In the genomic region with DNA sequence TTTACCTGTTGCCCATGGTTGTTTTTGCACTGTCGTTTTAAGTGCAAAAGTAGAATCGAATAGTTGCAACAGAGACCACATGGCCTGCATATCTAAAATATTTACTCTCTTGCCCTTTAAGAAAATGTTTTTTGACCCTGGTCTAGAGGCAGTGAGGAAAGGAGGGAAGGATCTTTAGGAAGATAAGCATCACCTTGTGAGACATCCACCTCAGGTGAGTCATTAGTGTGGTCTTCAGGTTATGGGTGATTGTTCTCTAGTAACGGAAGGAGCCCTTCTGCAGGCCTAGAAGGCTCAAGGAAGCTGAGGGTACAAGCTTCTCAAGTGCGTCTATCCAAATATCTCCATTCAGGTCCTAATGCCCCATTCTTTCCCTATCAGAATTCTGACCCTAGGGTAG, we compare ENCODE assay signal across 11 cellular contexts. TPM values are rescaled to one million over a fixed set of nuclear protein-coding genes. Genes with fewer than 3 reads are reported as not detected.
"Had no signal": no experiment of that assay in that cellular context is flagged by ENCODE, and none has a peak within 500 bp of the region (broad histone marks: within the 10 kb centered on the region; RNA-seq: fewer than 3 reads in every experiment).

No MANE protein-coding gene starts in this region.

- H3K9me3 Mint-ChIP-seq: T-cell had no signal

- H3K27me3 Mint-ChIP-seq: T-cell had no signal

- H3K9me3 ChIP-seq: pancreas had no signal

- H3K4me3 ChIP-seq: lung, pancreas had no signal

- ATAC-seq: left colon, pancreas had no signal

- H3K27ac ChIP-seq: pancreas had no signal

- H3K27me3 ChIP-seq: pancreas had no signal

- H3K4me3 Mint-ChIP-seq: T-cell had no signal

- DNase-seq: activated CD4-positive, alpha-beta T cell treated with anti-CD3 and anti-CD28 coated beads, Interleukin-2, amount 50 U/mL, for 1 hour; activated gamma-delta T cell; anterior cingulate cortex; cerebellar nuclear complex; effector memory CD4-positive, alpha-beta T cell; head of caudate nucleus; left colon; pancreas; T-cell had no signal

RNA-seq across cellular contexts. Expression of a gene that starts 6.6 kb away (rescaled TPM):
- total RNA-seq: frontal cortex had no signal
